Comparison of ENCODE assay signal across 2 cellular contexts in the genomic region with DNA sequence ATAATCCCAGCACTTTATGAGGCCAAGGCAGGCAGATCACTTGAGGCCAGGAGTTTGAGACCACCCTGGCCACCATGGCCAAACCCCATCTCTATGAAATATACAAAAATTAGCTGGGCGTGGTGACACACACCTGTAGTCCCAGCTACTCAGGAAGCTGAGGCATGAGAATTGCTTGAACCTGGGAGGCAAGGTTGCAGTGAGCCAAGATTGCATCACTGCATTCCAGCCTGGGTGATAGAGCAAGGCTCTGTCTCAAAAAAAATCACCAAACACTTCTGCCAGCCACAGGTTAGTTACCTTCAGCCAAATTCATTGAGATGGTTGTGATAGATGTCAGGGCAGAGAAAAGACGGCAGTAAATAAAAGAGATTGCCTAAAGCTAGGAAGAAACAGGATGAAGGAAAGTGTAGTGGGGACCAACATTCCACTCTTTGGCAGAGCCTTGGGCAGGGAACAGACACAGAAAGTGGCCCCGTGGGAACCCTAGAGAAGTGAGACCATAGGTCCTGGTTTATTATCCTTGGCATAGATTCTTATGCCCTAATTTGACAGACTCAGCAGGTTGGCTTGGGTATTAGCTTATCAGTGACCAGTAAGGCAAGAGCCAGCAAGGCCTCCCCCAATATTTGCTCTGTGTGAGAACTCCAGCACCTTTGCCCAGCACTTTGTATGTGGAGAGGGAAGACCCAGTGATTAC.
A peak's percentile ranks its signal among the peaks of the same experiment; 100 is the strongest.
TF ChIP-seq lines count a peak whose summit lies in the region.

No MANE protein-coding gene starts in this region.

TF ChIP-seq in IMR-90, 13 proteins besides CTCF, POLR2A, EP300 and RAD21:
- 0 out of 2 replicates have a peak, but pooled peaks have one; percentile 2 for TF ChIP-seq CEBPB (IDR thresholded peaks at IDR 0.05; ENCODE audit: low read depth, low read length)
- TF ChIP-seq FOS (IDR thresholded peaks at IDR 0.05; ENCODE audit: low read depth, low read length) = no peak

TF ChIP-seq in H1, 55 proteins besides CTCF, POLR2A, EP300 and RAD21:
- TF ChIP-seq JUN (IDR thresholded peaks at IDR 0.05; ENCODE audit: low read depth, low read length) (no peak), CEBPB (IDR thresholded peaks at IDR 0.05; ENCODE audit: low read depth, low read length) (peak; percentile 25; the same call in 1 of the 2 replicates)
